ENCODE assay signal across 1 cellular context in the genomic region with DNA sequence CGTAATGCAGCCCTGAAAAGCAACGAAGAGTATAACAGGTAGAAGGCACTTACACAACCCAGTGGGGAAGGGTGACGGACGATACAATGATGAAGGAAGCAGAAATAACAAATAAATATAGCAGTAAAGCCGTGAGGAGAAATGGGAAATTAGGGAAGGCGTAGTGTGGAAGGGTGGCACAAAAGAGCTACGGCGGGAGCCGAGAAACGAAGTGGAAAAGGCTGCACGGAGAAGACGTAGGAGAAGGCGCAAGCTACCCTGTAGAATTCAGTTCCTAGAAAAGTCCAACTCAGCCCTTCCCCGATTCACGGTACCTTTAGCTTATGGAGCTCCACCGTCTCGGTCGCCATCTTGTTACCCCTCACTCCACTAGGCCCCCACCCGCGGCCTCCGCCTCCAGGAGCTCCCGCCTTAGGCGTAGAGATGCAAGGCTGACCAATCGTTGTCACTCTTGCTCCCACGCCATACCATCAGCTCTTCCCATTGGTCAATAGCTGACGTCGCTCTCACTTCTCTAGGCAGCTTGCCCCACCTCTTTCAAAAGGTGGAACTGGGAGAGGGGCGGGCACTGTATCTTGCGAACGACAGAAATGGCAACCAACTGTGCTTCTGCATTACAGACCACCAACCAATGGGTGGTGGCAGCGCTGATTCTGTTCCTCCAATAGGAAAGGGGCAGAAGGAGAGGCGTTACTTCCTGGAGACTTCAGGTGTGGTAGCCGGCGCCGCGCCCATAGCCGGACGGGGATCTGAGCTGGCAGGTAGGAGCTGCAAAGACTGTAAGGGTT.
TF ChIP-seq lines count a peak whose summit lies in the region.

A gene with protein sequence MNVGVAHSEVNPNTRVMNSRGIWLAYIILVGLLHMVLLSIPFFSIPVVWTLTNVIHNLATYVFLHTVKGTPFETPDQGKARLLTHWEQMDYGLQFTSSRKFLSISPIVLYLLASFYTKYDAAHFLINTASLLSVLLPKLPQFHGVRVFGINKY (plus strand): TSS at position 690 of the 788 bp plus-strand sequence. CDS start 959 bp downstream, outside the sequence.
A gene with protein sequence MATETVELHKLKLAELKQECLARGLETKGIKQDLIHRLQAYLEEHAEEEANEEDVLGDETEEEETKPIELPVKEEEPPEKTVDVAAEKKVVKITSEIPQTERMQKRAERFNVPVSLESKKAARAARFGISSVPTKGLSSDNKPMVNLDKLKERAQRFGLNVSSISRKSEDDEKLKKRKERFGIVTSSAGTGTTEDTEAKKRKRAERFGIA (minus strand): TSS at position 373 of the 788 bp plus-strand sequence. CDS start 23 bp downstream, at position 350.

TF ChIP-seq in A549, 52 proteins besides CTCF, POLR2A, EP300 and RAD21 (continued from another document):
- no peak for TF ChIP-seq RNF2 (IDR thresholded peaks at IDR 0.05; ENCODE audit: borderline replicate concordance, low read depth)
- TF ChIP-seq MAZ (IDR thresholded peaks at IDR 0.05; ENCODE audit: borderline replicate concordance, low read depth, low read length), result peak; percentile 98
- TF ChIP-seq, protein P1, sequence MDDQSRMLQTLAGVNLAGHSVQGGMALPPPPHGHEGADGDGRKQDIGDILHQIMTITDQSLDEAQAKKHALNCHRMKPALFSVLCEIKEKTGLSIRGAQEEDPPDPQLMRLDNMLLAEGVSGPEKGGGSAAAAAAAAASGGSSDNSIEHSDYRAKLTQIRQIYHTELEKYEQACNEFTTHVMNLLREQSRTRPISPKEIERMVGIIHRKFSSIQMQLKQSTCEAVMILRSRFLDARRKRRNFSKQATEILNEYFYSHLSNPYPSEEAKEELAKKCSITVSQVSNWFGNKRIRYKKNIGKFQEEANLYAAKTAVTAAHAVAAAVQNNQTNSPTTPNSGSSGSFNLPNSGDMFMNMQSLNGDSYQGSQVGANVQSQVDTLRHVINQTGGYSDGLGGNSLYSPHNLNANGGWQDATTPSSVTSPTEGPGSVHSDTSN (IDR thresholded peaks at IDR 0.05), result peak; percentile 92
- TF ChIP-seq, protein P2, sequence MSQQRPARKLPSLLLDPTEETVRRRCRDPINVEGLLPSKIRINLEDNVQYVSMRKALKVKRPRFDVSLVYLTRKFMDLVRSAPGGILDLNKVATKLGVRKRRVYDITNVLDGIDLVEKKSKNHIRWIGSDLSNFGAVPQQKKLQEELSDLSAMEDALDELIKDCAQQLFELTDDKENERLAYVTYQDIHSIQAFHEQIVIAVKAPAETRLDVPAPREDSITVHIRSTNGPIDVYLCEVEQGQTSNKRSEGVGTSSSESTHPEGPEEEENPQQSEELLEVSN (IDR thresholded peaks at IDR 0.05; ENCODE audit: borderline replicate concordance, low read depth), result no peak
- no peak for TF ChIP-seq TP53 (CRISPR knock-in tag; IDR thresholded peaks at IDR 0.05)
- no peak for TF ChIP-seq ZC3H11A (IDR thresholded peaks at IDR 0.05)
- no peak for TF ChIP-seq FOSL2 (IDR thresholded peaks at IDR 0.05)
- no peak for TF ChIP-seq FOSL2 (CRISPR knock-in tag; IDR thresholded peaks at IDR 0.05)
- TF ChIP-seq HOXB13 (CRISPR knock-in tag; IDR thresholded peaks at IDR 0.05; ENCODE audit: low read depth), result no peak
- TF ChIP-seq CHD2 (IDR thresholded peaks at IDR 0.05; ENCODE audit: low read length, partially characterized antibody), result no peak
- TF ChIP-seq KDM1A (IDR thresholded peaks at IDR 0.05; ENCODE audit: low read depth), result no peak
- no peak for TF ChIP-seq SREBF2 (IDR thresholded peaks at IDR 0.05)
- TF ChIP-seq EHMT2 (IDR thresholded peaks at IDR 0.05; ENCODE audit: low read depth), result no peak
- TF ChIP-seq NR3C1 (IDR thresholded peaks at IDR 0.05), result no peak
- no peak for TF ChIP-seq ESRRA (IDR thresholded peaks at IDR 0.05; ENCODE audit: borderline replicate concordance, low read length)
- TF ChIP-seq, protein P3, sequence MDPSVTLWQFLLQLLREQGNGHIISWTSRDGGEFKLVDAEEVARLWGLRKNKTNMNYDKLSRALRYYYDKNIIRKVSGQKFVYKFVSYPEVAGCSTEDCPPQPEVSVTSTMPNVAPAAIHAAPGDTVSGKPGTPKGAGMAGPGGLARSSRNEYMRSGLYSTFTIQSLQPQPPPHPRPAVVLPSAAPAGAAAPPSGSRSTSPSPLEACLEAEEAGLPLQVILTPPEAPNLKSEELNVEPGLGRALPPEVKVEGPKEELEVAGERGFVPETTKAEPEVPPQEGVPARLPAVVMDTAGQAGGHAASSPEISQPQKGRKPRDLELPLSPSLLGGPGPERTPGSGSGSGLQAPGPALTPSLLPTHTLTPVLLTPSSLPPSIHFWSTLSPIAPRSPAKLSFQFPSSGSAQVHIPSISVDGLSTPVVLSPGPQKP (IDR thresholded peaks at IDR 0.05; ENCODE audit: low read depth, low read length), result no peak
- TF ChIP-seq, protein P4, sequence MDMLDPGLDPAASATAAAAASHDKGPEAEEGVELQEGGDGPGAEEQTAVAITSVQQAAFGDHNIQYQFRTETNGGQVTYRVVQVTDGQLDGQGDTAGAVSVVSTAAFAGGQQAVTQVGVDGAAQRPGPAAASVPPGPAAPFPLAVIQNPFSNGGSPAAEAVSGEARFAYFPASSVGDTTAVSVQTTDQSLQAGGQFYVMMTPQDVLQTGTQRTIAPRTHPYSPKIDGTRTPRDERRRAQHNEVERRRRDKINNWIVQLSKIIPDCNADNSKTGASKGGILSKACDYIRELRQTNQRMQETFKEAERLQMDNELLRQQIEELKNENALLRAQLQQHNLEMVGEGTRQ (IDR thresholded peaks at IDR 0.05), result no peak
- peak in 1 of 2 experiments; percentile 34; a peak in 1 of 4 replicates for TF ChIP-seq CEBPB (IDR thresholded peaks at IDR 0.05)
- TF ChIP-seq RARB (CRISPR knock-in tag; IDR thresholded peaks at IDR 0.05), result 0 out of 2 replicates have a peak, but pooled peaks have one; percentile 34
- TF ChIP-seq, protein P5, sequence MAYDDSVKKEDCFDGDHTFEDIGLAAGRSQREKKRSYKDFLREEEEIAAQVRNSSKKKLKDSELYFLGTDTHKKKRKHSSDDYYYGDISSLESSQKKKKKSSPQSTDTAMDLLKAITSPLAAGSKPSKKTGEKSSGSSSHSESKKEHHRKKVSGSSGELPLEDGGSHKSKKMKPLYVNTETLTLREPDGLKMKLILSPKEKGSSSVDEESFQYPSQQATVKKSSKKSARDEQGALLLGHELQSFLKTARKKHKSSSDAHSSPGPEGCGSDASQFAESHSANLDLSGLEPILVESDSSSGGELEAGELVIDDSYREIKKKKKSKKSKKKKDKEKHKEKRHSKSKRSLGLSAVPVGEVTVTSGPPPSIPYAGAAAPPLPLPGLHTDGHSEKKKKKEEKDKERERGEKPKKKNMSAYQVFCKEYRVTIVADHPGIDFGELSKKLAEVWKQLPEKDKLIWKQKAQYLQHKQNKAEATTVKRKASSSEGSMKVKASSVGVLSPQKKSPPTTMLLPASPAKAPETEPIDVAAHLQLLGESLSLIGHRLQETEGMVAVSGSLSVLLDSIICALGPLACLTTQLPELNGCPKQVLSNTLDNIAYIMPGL (CRISPR knock-in tag; IDR thresholded peaks at IDR 0.05; ENCODE audit: borderline replicate concordance), result no peak
- TF ChIP-seq TFCP2L1 (CRISPR knock-in tag; IDR thresholded peaks at IDR 0.05), result no peak
- TF ChIP-seq PHF8 (IDR thresholded peaks at IDR 0.05; ENCODE audit: borderline replicate concordance, low read depth), result peak; percentile 83; the same call in 1 of the 2 replicates
- TF ChIP-seq CBX8 (IDR thresholded peaks at IDR 0.05), result no peak
- TF ChIP-seq, protein P6, sequence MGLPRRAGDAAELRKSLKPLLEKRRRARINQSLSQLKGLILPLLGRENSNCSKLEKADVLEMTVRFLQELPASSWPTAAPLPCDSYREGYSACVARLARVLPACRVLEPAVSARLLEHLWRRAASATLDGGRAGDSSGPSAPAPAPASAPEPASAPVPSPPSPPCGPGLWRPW (IDR thresholded peaks at IDR 0.05), result no peak
- TF ChIP-seq BHLHE40 (IDR thresholded peaks at IDR 0.05; ENCODE audit: low read depth, low read length), result no peak
